Comparison of ENCODE assay signal across 8 cellular contexts in genomic region chr20:35699127-35699913, GRCh38. TPM values are rescaled to one million over a fixed set of nuclear protein-coding genes. Genes with fewer than 3 reads are reported as not detected.
DNase-seq lines count a peak whose midpoint lies in the region; ATAC-seq and TF ChIP-seq lines count a peak whose summit lies in the region.

Gene NFS1 (minus strand): TSS chr20:35699352. CDS start chr20:35699288, 64 bp downstream.
Gene ROMO1 (plus strand): TSS chr20:35699405. CDS start chr20:35699633, 228 bp downstream.

- no peaks in the 10 kb centered on the region for H3K27me3 ChIP-seq in GM06990 (replicated peaks; ENCODE audit: control insufficient read depth, insufficient read depth, low read length)
- H3K27me3 ChIP-seq in parathyroid adenoma (ENCODE audit: control insufficient read depth, insufficient read depth, low read length): no peaks in the 10 kb centered on the region
- H3K27me3 ChIP-seq in tibial artery: no peaks in the 10 kb centered on the region

- H3K27me3 Mint-ChIP-seq in HFFc6 (ENCODE audit: insufficient read depth): peaks cover 31% of the 10 kb centered on the region

- no peaks in the 10 kb centered on the region for H3K4me1 ChIP-seq in parathyroid adenoma
- peaks cover 0 to 26% (median 17%) of the 10 kb centered on the region in 4 donors for H3K4me1 ChIP-seq in tibial artery

- H3K4me2 ChIP-seq in parathyroid adenoma (ENCODE audit: low read length): peak within 1 kb of the TSS; percentile 94

- H3K79me2 ChIP-seq in parathyroid adenoma: peaks cover 5% of the 10 kb centered on the region

- H3K9me3 Mint-ChIP-seq in HFFc6: peaks cover 4% of the 10 kb centered on the region; the same call in 1 of the 2 replicates

- H3K9ac ChIP-seq in parathyroid adenoma: peak within 1 kb of the TSS; percentile 42

- H3K36me3 ChIP-seq in GM06990 (ENCODE audit: control insufficient read depth, insufficient read depth, low read length) (peaks cover 6% of the 10 kb centered on the region), parathyroid adenoma (ENCODE audit: control insufficient read depth, insufficient read depth, low read length) (no peaks in the 10 kb centered on the region), tibial artery (peaks cover 28 to 57% (median 37%) of the 10 kb centered on the region in 3 donors)

- H3K9me3 ChIP-seq in parathyroid adenoma (ENCODE audit: control insufficient read depth, low read length): no peaks in the 10 kb centered on the region
- no peaks in the 10 kb centered on the region for H3K9me3 ChIP-seq in tibial artery

- ATAC-seq in Right ventricle myocardium superior (ENCODE audit: poor library complexity): peak; percentile 95

- H3K4me1 Mint-ChIP-seq in HFFc6 (ENCODE audit: low read depth): peaks cover 63% of the 10 kb centered on the region

- H3K4me3 ChIP-seq in GM06990 (replicated peaks; ENCODE audit: low read depth, low read length) (peak within 1 kb of the TSS; percentile 79), parathyroid adenoma (ENCODE audit: low read depth, low read length) (peak within 1 kb of the TSS; percentile 86), tibial artery (peak within 1 kb of the TSS; percentile 94 to 95)

- H3K27ac Mint-ChIP-seq in HFFc6: peak within 1 kb of the TSS; percentile 99

- H3K36me3 Mint-ChIP-seq in HFFc6 (ENCODE audit: low read depth): peaks cover 52% of the 10 kb centered on the region

- peak within 1 kb of the TSS; percentile 92 for H3K4me3 Mint-ChIP-seq in HFFc6

- peak within 1 kb of the TSS; percentile 88 for H2AFZ ChIP-seq in parathyroid adenoma

- intact Hi-C loops in Right ventricle myocardium superior (cut with DNase I): no loop called here
- intact Hi-C loops in tibial artery (cut with DNase I; ENCODE audit: low total_unique reads): loop anchor here (10.0 kb wide), 1 partner anchor 235 kb away; no protein-coding TSS in a partner anchor

- H3K27ac ChIP-seq in parathyroid adenoma (peak within 1 kb of the TSS; percentile 78), tibial artery (peak within 1 kb of the TSS; percentile 94 to 98)

- TF ChIP-seq CTCF in GM06990 (IDR thresholded peaks at IDR 0.05; ENCODE audit: insufficient read depth, low read length, poor library complexity, severe bottlenecking): peak; percentile 21
- peak; percentile 58 for TF ChIP-seq CTCF in HFFc6 (IDR thresholded peaks at IDR 0.05)
- peak; percentile 15 for TF ChIP-seq CTCF in parathyroid adenoma (IDR thresholded peaks at IDR 0.05)
- peak; percentile 26 to 32 for TF ChIP-seq CTCF in tibial artery (IDR thresholded peaks at IDR 0.05)

- DNase-seq in GM06990 (ENCODE audit: extremely low read depth, insufficient read length): peak; percentile 89
- DNase-seq in HFFc6: peak; percentile 77
- DNase-seq in NCI-H1048 (lab: John Stamatoyannopoulos, UW): peak; percentile 65
- DNase-seq in SW 1271 (lab: John Stamatoyannopoulos, UW): peak; percentile 94 to 95
- DNase-seq in activated naive CD8-positive, alpha-beta T cell treated with anti-CD3 and anti-CD28 coated beads, Interleukin-2, amount 50 U/mL, for 16 hours (ENCODE audit: low read depth, low spot score): peak; percentile 81
- peak; percentile 93 for DNase-seq in Right ventricle myocardium superior
- DNase-seq in tibial artery: peak; percentile 80 to 90

RNA-seq across cellular contexts. Expression of gene NFS1, which starts in this region (rescaled TPM):
- total RNA-seq in HFFc6 (2021; fragmentation: NEBNext Ultra II Directional; extraction: Animal tissue kit (Norgen Biotek cat#: 25700)): 10 to 100 TPM; 28.6 to 40.6 (median 34.6) TPM
- 53.2 TPM for total RNA-seq in Right ventricle myocardium superior

RNA-seq across cellular contexts. Expression of gene ROMO1, which starts in this region (rescaled TPM):
- 100 to 1,000 TPM; 158 to 236 (median 195) TPM for total RNA-seq in HFFc6 (2021; fragmentation: NEBNext Ultra II Directional; extraction: Animal tissue kit (Norgen Biotek cat#: 25700))
- 198 TPM for total RNA-seq in Right ventricle myocardium superior

Comparison
In these comparisons a context has a peak if more than half of its experiments do, and no peak if none do; other contexts are left out.
1. Peak in every context shown above with its lines: DNase-seq, ATAC-seq, H3K4me3 ChIP-seq and H3K27ac ChIP-seq.